Comparison of ENCODE assay signal across 7 cellular contexts in genomic region chr1:3611170-3612019, GRCh38. TPM values are rescaled to one million over a fixed set of nuclear protein-coding genes. Genes with fewer than 3 reads are reported as not detected.
DNase-seq lines count a peak whose midpoint lies in the region; ATAC-seq, FAIRE-seq and TF ChIP-seq lines count a peak whose summit lies in the region.

Gene MEGF6, minus strand, starts transcription at chr1:3611508. Its CDS starts 240 bp downstream, at chr1:3611268.

- peak within 1 kb of the TSS; percentile 47; the same call in 1 of the 2 replicates for H3K4me3 Mint-ChIP-seq in HFFc6
- H3K4me3 Mint-ChIP-seq in activated naive CD8-positive, alpha-beta T cell treated with anti-CD3 and anti-CD28 coated beads, Interleukin-2, amount 50 U/mL, for 24 hours: peak within 1 kb of the TSS; percentile 50

- no peaks in the 10 kb centered on the region for H3K9me3 ChIP-seq in iPS-15b (ENCODE audit: control insufficient read depth, insufficient read depth, low read length)

- peak within 1 kb of the TSS; percentile 61 for H3K4me3 ChIP-seq in iPS-15b (ENCODE audit: low read depth, low read length)

- H3K4me1 Mint-ChIP-seq in HFFc6 (ENCODE audit: low read depth): peaks cover 12% of the 10 kb centered on the region
- H3K4me1 Mint-ChIP-seq in activated naive CD8-positive, alpha-beta T cell treated with anti-CD3 and anti-CD28 coated beads, Interleukin-2, amount 50 U/mL, for 24 hours: peaks cover 4% of the 10 kb centered on the region

- no peak within 1 kb of the TSS for H3K27ac Mint-ChIP-seq in HFFc6
- H3K27ac Mint-ChIP-seq in activated naive CD8-positive, alpha-beta T cell treated with anti-CD3 and anti-CD28 coated beads, Interleukin-2, amount 50 U/mL, for 24 hours: no peak within 1 kb of the TSS

- TF ChIP-seq POLR2A in GM12891 (IDR thresholded peaks at IDR 0.05; ENCODE audit: low read depth, low read length): no peak

- no peaks in the 10 kb centered on the region for H3K36me3 ChIP-seq in iPS-15b (ENCODE audit: control insufficient read depth, insufficient read depth, low read length)

- H3K9ac ChIP-seq in iPS-15b (ENCODE audit: low read depth, low read length): no peak within 1 kb of the TSS

- no peak for DNase-seq in HFFc6
- peak; percentile 50 for DNase-seq in SK-N-DZ (ENCODE audit: low spot score)
- DNase-seq in activated naive CD8-positive, alpha-beta T cell treated with anti-CD3 and anti-CD28 coated beads, Interleukin-2, amount 50 U/mL, for 24 hours: peak; percentile 65
- DNase-seq in stimulated activated CD4-positive, alpha-beta T cell treated with anti-CD3 and anti-CD28 coated beads, Interleukin-15, amount 100 ng/mL, for 1 hour (ENCODE audit: low read depth in 1 of 2, low spot score in 1 of 2): peak; percentile 31 to 59
- DNase-seq in GM12891 (ENCODE audit: insufficient read length, low spot score): no peak

- H3K27me3 Mint-ChIP-seq in HFFc6 (ENCODE audit: insufficient read depth): peaks cover 23% of the 10 kb centered on the region
- H3K27me3 Mint-ChIP-seq in activated naive CD8-positive, alpha-beta T cell treated with anti-CD3 and anti-CD28 coated beads, Interleukin-2, amount 50 U/mL, for 24 hours: peaks cover 13% of the 10 kb centered on the region

- no peak for FAIRE-seq in GM12891 (lab: Jason Lieb, UNC)

- H3K4me1 ChIP-seq in iPS-15b (ENCODE audit: control insufficient read depth, insufficient read depth, low read length): no peaks in the 10 kb centered on the region

- ATAC-seq in activated naive CD8-positive, alpha-beta T cell treated with anti-CD3 and anti-CD28 coated beads, Interleukin-2, amount 50 U/mL, for 24 hours: peak; percentile 71
- no peak for ATAC-seq in GM19351 (IDR thresholded peaks at IDR 0.05; ENCODE audit: unreplicated experiment)

- no peaks in the 10 kb centered on the region for H3K9me3 Mint-ChIP-seq in HFFc6
- no peaks in the 10 kb centered on the region for H3K9me3 Mint-ChIP-seq in activated naive CD8-positive, alpha-beta T cell treated with anti-CD3 and anti-CD28 coated beads, Interleukin-2, amount 50 U/mL, for 24 hours

- TF ChIP-seq CTCF in HFFc6 (IDR thresholded peaks at IDR 0.05): no peak

- peaks cover 8% of the 10 kb centered on the region for H3K27me3 ChIP-seq in iPS-15b (ENCODE audit: control insufficient read depth, insufficient read depth, low read length)

- no peaks in the 10 kb centered on the region for H3K36me3 Mint-ChIP-seq in HFFc6 (ENCODE audit: low read depth)
- no peaks in the 10 kb centered on the region for H3K36me3 Mint-ChIP-seq in activated naive CD8-positive, alpha-beta T cell treated with anti-CD3 and anti-CD28 coated beads, Interleukin-2, amount 50 U/mL, for 24 hours (ENCODE audit: low read depth)

TF ChIP-seq in GM12891, 5 proteins besides CTCF, POLR2A, EP300 and RAD21:
- TF ChIP-seq POLR2AphosphoS5 (IDR thresholded peaks at IDR 0.05; ENCODE audit: low read depth, low read length) (no peak), PAX5 (IDR thresholded peaks at IDR 0.05; ENCODE audit: insufficient read depth, low read length, severe bottlenecking) (no peak), SPI1 (IDR thresholded peaks at IDR 0.05; ENCODE audit: low read depth, low read length) (no peak), POU2F2 (IDR thresholded peaks at IDR 0.05; ENCODE audit: low read depth, low read length) (no peak), TAF1 (IDR thresholded peaks at IDR 0.05; ENCODE audit: low read depth, low read length) (no peak)

RNA-seq across cellular contexts. Expression of gene MEGF6, which starts in this region (rescaled TPM):
- total RNA-seq in HFFc6 (2021; fragmentation: NEBNext Ultra II Directional; extraction: Animal tissue kit (Norgen Biotek cat#: 25700)): 10 to 100 TPM; 20.3 to 39.2 (median 23.0) TPM
- polyA plus RNA-seq in SK-N-DZ (2014; cell fraction: cytosol; rRNA removed): 0.18 and 0.23 TPM in 2 replicates
- polyA plus RNA-seq in SK-N-DZ (2014; cell fraction: nucleus; rRNA removed): 2.4 and 13.7 TPM in 2 replicates
- 0.40 TPM for polyA plus RNA-seq in GM12891 (2012; ENCODE audit: low read depth, missing spikeins)

Comparison
In these comparisons a context has a peak if more than half of its experiments do, and no peak if none do; other contexts are left out.
1. DNase-seq: peak in SK-N-DZ (single experiment), activated naive CD8-positive, alpha-beta T cell treated with anti-CD3 and anti-CD28 coated beads, Interleukin-2, amount 50 U/mL, for 24 hours (single experiment) and stimulated activated CD4-positive, alpha-beta T cell treated with anti-CD3 and anti-CD28 coated beads, Interleukin-15, amount 100 ng/mL, for 1 hour (2 of 2); none in HFFc6 (single experiment) and GM12891 (single experiment).